1 cellular context compared by ENCODE assay signal in the genomic region with DNA sequence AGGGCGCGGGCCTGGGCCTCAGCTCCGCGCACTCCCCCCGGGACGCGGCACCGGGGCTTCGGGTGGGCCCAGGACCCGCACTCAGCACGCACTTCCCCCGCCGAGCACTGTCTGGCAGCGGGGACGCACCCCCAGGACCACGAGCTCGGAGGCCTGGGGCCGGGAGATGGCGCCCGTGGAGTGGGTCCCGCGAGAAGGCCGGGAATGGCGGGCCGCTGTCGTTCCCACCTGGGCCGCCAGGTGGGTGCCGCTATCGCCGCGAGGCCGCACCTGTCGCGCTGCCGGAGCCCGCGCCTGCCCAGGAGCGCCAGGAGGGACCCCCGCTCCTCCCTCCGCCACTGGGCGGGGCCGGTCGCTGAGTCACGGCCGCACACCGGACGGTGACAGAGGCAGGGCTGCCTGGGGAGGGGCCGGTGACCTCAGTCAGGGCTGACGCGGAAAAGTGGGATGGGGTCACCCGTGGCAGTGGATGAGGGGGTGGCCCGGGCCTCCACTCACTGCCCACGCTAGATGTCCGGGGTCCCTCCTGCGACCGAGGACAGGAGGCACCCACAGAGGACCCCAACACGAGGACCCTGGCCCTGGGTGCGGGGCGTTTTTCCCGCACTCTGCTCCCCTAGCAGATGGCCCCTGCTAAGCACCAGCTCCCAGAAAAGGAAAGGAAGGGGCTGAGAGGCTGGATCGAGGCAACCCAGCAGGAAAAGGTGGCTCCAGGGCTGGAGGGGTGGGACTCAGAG.
TF ChIP-seq lines count a peak whose summit lies in the region.

No MANE protein-coding gene starts in this region.

TF ChIP-seq in SK-N-SH, 30 proteins besides CTCF, POLR2A, EP300 and RAD21 (continued from another document):
- TF ChIP-seq, protein P1, sequence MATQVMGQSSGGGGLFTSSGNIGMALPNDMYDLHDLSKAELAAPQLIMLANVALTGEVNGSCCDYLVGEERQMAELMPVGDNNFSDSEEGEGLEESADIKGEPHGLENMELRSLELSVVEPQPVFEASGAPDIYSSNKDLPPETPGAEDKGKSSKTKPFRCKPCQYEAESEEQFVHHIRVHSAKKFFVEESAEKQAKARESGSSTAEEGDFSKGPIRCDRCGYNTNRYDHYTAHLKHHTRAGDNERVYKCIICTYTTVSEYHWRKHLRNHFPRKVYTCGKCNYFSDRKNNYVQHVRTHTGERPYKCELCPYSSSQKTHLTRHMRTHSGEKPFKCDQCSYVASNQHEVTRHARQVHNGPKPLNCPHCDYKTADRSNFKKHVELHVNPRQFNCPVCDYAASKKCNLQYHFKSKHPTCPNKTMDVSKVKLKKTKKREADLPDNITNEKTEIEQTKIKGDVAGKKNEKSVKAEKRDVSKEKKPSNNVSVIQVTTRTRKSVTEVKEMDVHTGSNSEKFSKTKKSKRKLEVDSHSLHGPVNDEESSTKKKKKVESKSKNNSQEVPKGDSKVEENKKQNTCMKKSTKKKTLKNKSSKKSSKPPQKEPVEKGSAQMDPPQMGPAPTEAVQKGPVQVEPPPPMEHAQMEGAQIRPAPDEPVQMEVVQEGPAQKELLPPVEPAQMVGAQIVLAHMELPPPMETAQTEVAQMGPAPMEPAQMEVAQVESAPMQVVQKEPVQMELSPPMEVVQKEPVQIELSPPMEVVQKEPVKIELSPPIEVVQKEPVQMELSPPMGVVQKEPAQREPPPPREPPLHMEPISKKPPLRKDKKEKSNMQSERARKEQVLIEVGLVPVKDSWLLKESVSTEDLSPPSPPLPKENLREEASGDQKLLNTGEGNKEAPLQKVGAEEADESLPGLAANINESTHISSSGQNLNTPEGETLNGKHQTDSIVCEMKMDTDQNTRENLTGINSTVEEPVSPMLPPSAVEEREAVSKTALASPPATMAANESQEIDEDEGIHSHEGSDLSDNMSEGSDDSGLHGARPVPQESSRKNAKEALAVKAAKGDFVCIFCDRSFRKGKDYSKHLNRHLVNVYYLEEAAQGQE (IDR thresholded peaks at IDR 0.05; ENCODE audit: low read depth, low read length), result no peak
- TF ChIP-seq TAF1 (IDR thresholded peaks at IDR 0.05; ENCODE audit: borderline replicate concordance, low read depth, low read length), result no peak
